Comparison of ENCODE assay signal across 8 cellular contexts in the genomic region with DNA sequence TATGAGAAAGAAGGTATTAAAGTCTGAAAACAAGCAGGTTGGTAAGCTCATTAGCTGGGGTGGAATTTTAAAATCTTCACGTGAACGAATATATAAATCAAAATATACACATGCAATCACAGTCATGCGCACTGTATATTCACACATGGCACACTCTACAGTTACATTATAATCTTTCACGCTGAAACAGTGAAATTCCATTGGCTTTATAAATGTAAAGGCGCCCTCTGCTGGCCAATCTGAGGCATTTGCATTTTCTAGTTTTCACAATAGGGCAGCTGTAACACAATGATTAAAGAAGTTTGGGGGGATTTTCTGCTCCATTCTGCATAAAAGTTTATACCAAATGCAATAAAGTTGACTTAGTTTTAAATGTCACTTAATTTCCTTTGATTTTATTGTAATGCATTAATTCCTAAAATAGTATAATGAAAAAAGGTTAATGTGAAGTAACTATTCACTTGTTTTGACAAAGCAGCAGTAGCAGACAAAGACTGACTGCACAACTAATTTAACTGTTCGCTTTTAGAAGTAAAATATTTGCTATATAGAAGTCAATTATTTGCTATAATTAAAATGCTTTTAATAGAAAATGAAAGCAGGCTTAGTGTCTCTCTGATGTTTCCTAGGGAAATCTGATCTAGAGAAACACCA. TPM values are rescaled to one million over a fixed set of nuclear protein-coding genes. Genes with fewer than 3 reads are reported as not detected.
A peak's percentile ranks its signal among the peaks of the same experiment; 100 is the strongest.
DNase-seq lines count a peak whose midpoint lies in the region; ATAC-seq, FAIRE-seq and TF ChIP-seq lines count a peak whose summit lies in the region.

No MANE protein-coding gene starts in this region.

- no peak overlapping the region for H3K27ac ChIP-seq in body of pancreas

- no peaks in the 10 kb centered on the region for H3K9me3 ChIP-seq in T-helper 17 cell (ENCODE audit: control insufficient read depth, low read length, poor library complexity, severe bottlenecking)
- no peaks in the 10 kb centered on the region for H3K9me3 ChIP-seq in body of pancreas

- H3K36me3 ChIP-seq in body of pancreas (replicated peaks in 1 of 2; ENCODE audit: insufficient read depth in 1 of 2, low read depth in 2 of 2) = no peaks in the 10 kb centered on the region

- peak; percentile 69 for TF ChIP-seq CTCF in GM12872 (IDR thresholded peaks at IDR 0.05; ENCODE audit: insufficient read depth, low read depth, low read length)
- TF ChIP-seq CTCF in body of pancreas (IDR thresholded peaks at IDR 0.05) = peak; percentile 65 to 95 (median 72)

- FAIRE-seq in islet of Langerhans (lab: Jason Lieb, UNC) = peak; percentile 99

- no peaks in the 10 kb centered on the region for H3K27me3 Mint-ChIP-seq in T-helper 17 cell

- no peaks in the 10 kb centered on the region for H3K4me1 ChIP-seq in body of pancreas

- no peaks in the 10 kb centered on the region for H3K27me3 ChIP-seq in body of pancreas

- no peak overlapping the region for H3K4me3 Mint-ChIP-seq in T-helper 17 cell

- no peak for TF ChIP-seq POLR2A in body of pancreas (IDR thresholded peaks at IDR 0.05)

- DNase-seq in NCI-H1105 (lab: John Stamatoyannopoulos, UW) (peak; percentile 35), T-helper 17 cell (peak; percentile 27 to 44 (median 36)), body of pancreas (peak; percentile 48 to 61 (median 58))
- peak; percentile 46 to 56 for DNase-seq in stimulated activated CD4-positive, alpha-beta T cell treated with anti-CD3 and anti-CD28 coated beads, Interleukin-2, amount 100 ng/mL, for 48 hours

- no peaks in the 10 kb centered on the region for H3K36me3 Mint-ChIP-seq in T-helper 17 cell (ENCODE audit: low read depth)

- peak; percentile 51 for ATAC-seq in HG02571 (IDR thresholded peaks at IDR 0.05; ENCODE audit: unreplicated experiment)
- peak; percentile 85 for ATAC-seq in T-helper 17 cell
- ATAC-seq in body of pancreas = peak; percentile 82
- no peak for ATAC-seq in GM19467 (IDR thresholded peaks at IDR 0.05; ENCODE audit: unreplicated experiment)

- no peak overlapping the region for H3K4me3 ChIP-seq in body of pancreas

- H3K27ac Mint-ChIP-seq in T-helper 17 cell = no peak overlapping the region

- WGBS in body of pancreas, 2 donors = 4 to 6% methylated on average over 6 of the region's 6 CpGs

- H3K4me1 Mint-ChIP-seq in T-helper 17 cell = peaks cover 6% of the 10 kb centered on the region

- intact Hi-C loops in body of pancreas (cut with DNase I) = no loop called here

RNA-seq across cellular contexts. Expression of a gene that starts 17.2 kb away (rescaled TPM):
- total RNA-seq in T-helper 17 cell = 10 to 100 TPM; 50.3 to 56.0 TPM
- 10 to 100 TPM; 12.5 to 13.2 TPM for total RNA-seq in body of pancreas

RNA-seq across cellular contexts. Expression of a gene that starts 42.7 kb away (rescaled TPM):
- total RNA-seq in T-helper 17 cell (1 to 10 TPM; 6.9 to 7.1 TPM), body of pancreas (10 to 100 TPM; 14.0 to 15.2 TPM)

RNA-seq across cellular contexts. Expression of a gene that starts 58.0 kb away (rescaled TPM):
- total RNA-seq in T-helper 17 cell = not detected
- total RNA-seq in body of pancreas = 1 to 10 TPM; 2.3 to 4.2 TPM
